Comparison of ENCODE assay signal across 8 cellular contexts in genomic region chr7:27096756-27097514, GRCh38. TPM values are rescaled to one million over a fixed set of nuclear protein-coding genes. Genes with fewer than 3 reads are reported as not detected.
DNase-seq lines count a peak whose midpoint lies in the region; TF ChIP-seq lines count a peak whose summit lies in the region.

No MANE protein-coding gene starts in this region.

- peak overlapping the region; percentile 67 for H3K27ac Mint-ChIP-seq in activated T-helper 1 cell treated with anti-CD3 and anti-CD28 coated beads, Interleukin-12 subunit alpha, Interleukin-12 subunit beta, Interleukin-2, Interleukin-4 antibody, amounts not matched to agents 30 ng/mL and 10 ng/mL and 1 ng/mL, durations not matched to agents 14 hours and 24 hours and 36 hours

- peak overlapping the region; percentile 95 for H3K4me3 ChIP-seq in hepatocyte
- peak overlapping the region; percentile 86 to 90 (median 89) for H3K4me3 ChIP-seq in skeletal muscle tissue (ENCODE audit: low read length in 3 of 3)

- H3K27ac ChIP-seq in hepatocyte (peak overlapping the region; percentile 72), skeletal muscle tissue (ENCODE audit: low read depth, low read length) (peak overlapping the region; percentile 80)

- TF ChIP-seq CTCF in hepatocyte (IDR thresholded peaks at IDR 0.05; ENCODE audit: poor library complexity), result no peak

- no peaks in the 10 kb centered on the region for H3K9me3 Mint-ChIP-seq in activated T-helper 1 cell treated with anti-CD3 and anti-CD28 coated beads, Interleukin-12 subunit alpha, Interleukin-12 subunit beta, Interleukin-2, Interleukin-4 antibody, amounts not matched to agents 30 ng/mL and 10 ng/mL and 1 ng/mL, durations not matched to agents 14 hours and 24 hours and 36 hours

- H3K9me2 ChIP-seq in hepatocyte (replicated peaks; ENCODE audit: insufficient read depth), result no peaks in the 10 kb centered on the region

- H3K9me3 ChIP-seq in hepatocyte (ENCODE audit: low read depth) (no peaks in the 10 kb centered on the region), skeletal muscle tissue (ENCODE audit: control insufficient read depth in 3 of 3, low read length in 3 of 3) (no peaks in the 10 kb centered on the region)

- H3K79me2 ChIP-seq in hepatocyte, result peaks cover 13% of the 10 kb centered on the region

- peaks cover 98% of the 10 kb centered on the region for H3K27me3 ChIP-seq in hepatocyte
- H3K27me3 ChIP-seq in skeletal muscle tissue (ENCODE audit: control insufficient read depth in 3 of 3, insufficient read depth in 3 of 3, low read length in 3 of 3), result peaks cover 0 to 2% (median 0%) of the 10 kb centered on the region in 3 donors

- peak overlapping the region; percentile 87 to 89 (median 88) for H3K9ac ChIP-seq in skeletal muscle tissue (ENCODE audit: low read depth in 1 of 3, low read length in 3 of 3)

- H4K20me1 ChIP-seq in hepatocyte (ENCODE audit: insufficient read depth, poor library complexity, severe bottlenecking), result no peaks in the 10 kb centered on the region

- H2AFZ ChIP-seq in hepatocyte, result peak overlapping the region; percentile 89

- peak overlapping the region; percentile 91 for H3K4me2 ChIP-seq in hepatocyte

- DNase-seq in EL, result peak; percentile 69
- DNase-seq in HuH-7 (ENCODE audit: low spot score), result peak; percentile 62
- DNase-seq in activated T-helper 1 cell treated with anti-CD3 and anti-CD28 coated beads, Interleukin-12 subunit alpha, Interleukin-12 subunit beta, Interleukin-2, Interleukin-4 antibody, amounts not matched to agents 30 ng/mL and 10 ng/mL and 1 ng/mL, durations not matched to agents 14 hours and 24 hours and 36 hours (ENCODE audit: low spot score), result no peak
- no peak for DNase-seq in hepatocyte (ENCODE audit: low spot score)
- DNase-seq in effector CD8-positive, alpha-beta T cell (lab: John Stamatoyannopoulos, UW), result no peak
- no peak for DNase-seq in COLO829 (ENCODE audit: low spot score)
- DNase-seq in HUDEP-2 (lab: John Stamatoyannopoulos, UW; ENCODE audit: unreplicated experiment in 76 of 76), result no peak

- peaks cover 18% of the 10 kb centered on the region for H3K4me1 Mint-ChIP-seq in activated T-helper 1 cell treated with anti-CD3 and anti-CD28 coated beads, Interleukin-12 subunit alpha, Interleukin-12 subunit beta, Interleukin-2, Interleukin-4 antibody, amounts not matched to agents 30 ng/mL and 10 ng/mL and 1 ng/mL, durations not matched to agents 14 hours and 24 hours and 36 hours (ENCODE audit: low read depth)

- intact Hi-C loops in activated T-helper 1 cell treated with anti-CD3 and anti-CD28 coated beads, Interleukin-12 subunit alpha, Interleukin-12 subunit beta, Interleukin-2, Interleukin-4 antibody, amounts not matched to agents 30 ng/mL and 10 ng/mL and 1 ng/mL, durations not matched to agents 14 hours and 24 hours and 36 hours (cut with micrococcal nuclease), result loop anchor here (2.0 to 5.0 kb wide), 7 partner anchors 38 to 1234 kb away; partner anchors contain the start of genes EVX1, HOXA13, HOXA3 and SKAP2

- H3K36me3 Mint-ChIP-seq in activated T-helper 1 cell treated with anti-CD3 and anti-CD28 coated beads, Interleukin-12 subunit alpha, Interleukin-12 subunit beta, Interleukin-2, Interleukin-4 antibody, amounts not matched to agents 30 ng/mL and 10 ng/mL and 1 ng/mL, durations not matched to agents 14 hours and 24 hours and 36 hours (ENCODE audit: low read depth), result peaks cover 3% of the 10 kb centered on the region

- peaks cover 76% of the 10 kb centered on the region for H3K27me3 Mint-ChIP-seq in activated T-helper 1 cell treated with anti-CD3 and anti-CD28 coated beads, Interleukin-12 subunit alpha, Interleukin-12 subunit beta, Interleukin-2, Interleukin-4 antibody, amounts not matched to agents 30 ng/mL and 10 ng/mL and 1 ng/mL, durations not matched to agents 14 hours and 24 hours and 36 hours (ENCODE audit: insufficient read depth)

- WGBS in hepatocyte (ENCODE audit: low lambda C conversion rate, missing lambda C conversion rate), result 4% methylated on average over 34 of the region's 41 CpGs

- H3K4me3 Mint-ChIP-seq in activated T-helper 1 cell treated with anti-CD3 and anti-CD28 coated beads, Interleukin-12 subunit alpha, Interleukin-12 subunit beta, Interleukin-2, Interleukin-4 antibody, amounts not matched to agents 30 ng/mL and 10 ng/mL and 1 ng/mL, durations not matched to agents 14 hours and 24 hours and 36 hours, result peak overlapping the region; percentile 85

- no peaks in the 10 kb centered on the region for H3K36me3 ChIP-seq in hepatocyte (replicated peaks; ENCODE audit: insufficient read depth, low read depth)
- H3K36me3 ChIP-seq in skeletal muscle tissue (ENCODE audit: control insufficient read depth in 3 of 3, insufficient read depth in 3 of 3, low read length in 3 of 3), result peaks cover 0 to 6% (median 0%) of the 10 kb centered on the region in 3 donors

- peaks cover 16% of the 10 kb centered on the region for H3K4me1 ChIP-seq in hepatocyte (ENCODE audit: insufficient read depth)
- peaks cover 13 to 24% (median 21%) of the 10 kb centered on the region in 3 donors for H3K4me1 ChIP-seq in skeletal muscle tissue (ENCODE audit: control insufficient read depth in 3 of 3, insufficient read depth in 3 of 3, low read length in 3 of 3)

RNA-seq across cellular contexts. Expression of gene HOXA1, which starts 1.1 kb away (rescaled TPM):
- total RNA-seq in activated T-helper 1 cell treated with anti-CD3 and anti-CD28 coated beads, Interleukin-12 subunit alpha, Interleukin-12 subunit beta, Interleukin-2, Interleukin-4 antibody, amounts not matched to agents 30 ng/mL and 10 ng/mL and 1 ng/mL, durations not matched to agents 14 hours and 24 hours and 36 hours, result 0.16 and 0.24 TPM in 2 replicates
- 0.12 and 0.30 TPM in 2 replicates for total RNA-seq in hepatocyte
- polyA plus RNA-seq in hepatocyte, result 0.25 and 0.77 TPM in 2 replicates
- total RNA-seq in skeletal muscle tissue, result not detected

RNA-seq across cellular contexts. Expression of gene HOXA2, which starts 5.5 kb away (rescaled TPM):
- total RNA-seq in activated T-helper 1 cell treated with anti-CD3 and anti-CD28 coated beads, Interleukin-12 subunit alpha, Interleukin-12 subunit beta, Interleukin-2, Interleukin-4 antibody, amounts not matched to agents 30 ng/mL and 10 ng/mL and 1 ng/mL, durations not matched to agents 14 hours and 24 hours and 36 hours, result not detected in 2 replicates
- total RNA-seq in hepatocyte (0.36 TPM in 1 of 2 replicates, not detected in the other), skeletal muscle tissue (under 0.01 TPM)
- 0.07 and 0.81 TPM in 2 replicates for polyA plus RNA-seq in hepatocyte

RNA-seq across cellular contexts. Expression of gene HOXA4, which starts 33.6 kb away (rescaled TPM):
- total RNA-seq in activated T-helper 1 cell treated with anti-CD3 and anti-CD28 coated beads, Interleukin-12 subunit alpha, Interleukin-12 subunit beta, Interleukin-2, Interleukin-4 antibody, amounts not matched to agents 30 ng/mL and 10 ng/mL and 1 ng/mL, durations not matched to agents 14 hours and 24 hours and 36 hours, result not detected in 2 replicates
- total RNA-seq in hepatocyte, result 1.3 and 1.4 TPM in 2 replicates
- 0.69 and 0.96 TPM in 2 replicates for polyA plus RNA-seq in hepatocyte
- total RNA-seq in skeletal muscle tissue, result 2.1 TPM

RNA-seq across cellular contexts. Expression of gene HOXA5, which starts 46.5 kb away (rescaled TPM):
- total RNA-seq in activated T-helper 1 cell treated with anti-CD3 and anti-CD28 coated beads, Interleukin-12 subunit alpha, Interleukin-12 subunit beta, Interleukin-2, Interleukin-4 antibody, amounts not matched to agents 30 ng/mL and 10 ng/mL and 1 ng/mL, durations not matched to agents 14 hours and 24 hours and 36 hours, result not detected in 2 replicates
- total RNA-seq in hepatocyte, result 0.08 and 0.70 TPM in 2 replicates
- 0.41 and 0.92 TPM in 2 replicates for polyA plus RNA-seq in hepatocyte
- total RNA-seq in skeletal muscle tissue, result 4.2 TPM

RNA-seq across cellular contexts. Expression of gene HOXA6, which starts 50.6 kb away (rescaled TPM):
- not detected in 2 replicates for total RNA-seq in activated T-helper 1 cell treated with anti-CD3 and anti-CD28 coated beads, Interleukin-12 subunit alpha, Interleukin-12 subunit beta, Interleukin-2, Interleukin-4 antibody, amounts not matched to agents 30 ng/mL and 10 ng/mL and 1 ng/mL, durations not matched to agents 14 hours and 24 hours and 36 hours
- total RNA-seq in hepatocyte, result not detected in 2 replicates
- polyA plus RNA-seq in hepatocyte, result 0.16 and 0.23 TPM in 2 replicates
- 3.1 TPM for total RNA-seq in skeletal muscle tissue

Comparison
In these comparisons a context has a peak if more than half of its experiments do, and no peak if none do; other contexts are left out.
1. DNase-seq: peak in EL (single experiment) and HuH-7 (single experiment); none in activated T-helper 1 cell treated with anti-CD3 and anti-CD28 coated beads, Interleukin-12 subunit alpha, Interleukin-12 subunit beta, Interleukin-2, Interleukin-4 antibody, amounts not matched to agents 30 ng/mL and 10 ng/mL and 1 ng/mL, durations not matched to agents 14 hours and 24 hours and 36 hours (single experiment), hepatocyte (single experiment), effector CD8-positive, alpha-beta T cell (single experiment), COLO829 (single experiment) and HUDEP-2 (0 of 76).